10 cellular contexts compared by ENCODE assay signal in genomic region chr21:46425061-46425460, GRCh38. TPM values are rescaled to one million over a fixed set of nuclear protein-coding genes. Genes with fewer than 3 reads are reported as not detected.
DNase-seq lines count a peak whose midpoint lies in the region; ATAC-seq lines count a peak whose summit lies in the region.
"Had no signal": no experiment of that assay in that cellular context is flagged by ENCODE, and none has a peak within 500 bp of the region (broad histone marks: within the 10 kb centered on the region; RNA-seq: fewer than 3 reads in every experiment).

No MANE protein-coding gene starts in this region.

- no peaks in the 10 kb centered on the region for H3K27me3 ChIP-seq in CD4-positive, alpha-beta memory T cell (ENCODE audit: insufficient read depth, low read length)

- POLR2A ChIA-PET in CD4-positive, alpha-beta memory T cell (lab: Charles Lee; ENCODE audit: partially characterized antibody) = interaction anchor here (1.2 kb wide), 1 partner anchor 33 kb away, joined by 5 read pairs; no protein-coding TSS in a partner anchor

- H3K4me1 ChIP-seq in CD4-positive, alpha-beta memory T cell (ENCODE audit: insufficient read depth, low read length) = peaks cover 26% of the 10 kb centered on the region

- H3K4me3 ChIP-seq in CD4-positive, alpha-beta memory T cell (ENCODE audit: low read length in 2 of 2) = no peak overlapping the region

- peak in 1 of 5 donors; percentile 10 for DNase-seq in CD4-positive, alpha-beta memory T cell
- no peak for DNase-seq in activated naive CD4-positive, alpha-beta T cell treated with anti-CD3 and anti-CD28 coated beads, Interleukin-2, amount 50 U/mL, for 72 hours (ENCODE audit: low spot score in 2 of 2)
- DNase-seq in natural killer cell treated with Interleukin-12 subunit alpha and Interleukin-12 subunit beta and Interleukin-15 and Interleukin-18, amount 100 ng/mL, for 72 hours (ENCODE audit: low spot score) = no peak
- DNase-seq in GOT3 (lab: John Stamatoyannopoulos, UW) (no peak), NCI-H345 (lab: John Stamatoyannopoulos, UW) (no peak)
- DNase-seq: C1 segment of cervical spinal cord, MM.1S had no signal

- H3K4me1 Mint-ChIP-seq in CD4-positive, alpha-beta memory T cell = peaks cover 6 to 30% (median 13%) of the 10 kb centered on the region in 4 donors
- no peaks in the 10 kb centered on the region for H3K4me1 Mint-ChIP-seq in IgD-negative memory B cell
- peaks cover 13 to 18% of the 10 kb centered on the region in 2 donors for H3K4me1 Mint-ChIP-seq in natural killer cell treated with Interleukin-12 subunit alpha and Interleukin-12 subunit beta and Interleukin-15 and Interleukin-18, amount 100 ng/mL, for 72 hours (ENCODE audit: low read depth in 2 of 2)

- ATAC-seq in activated naive CD4-positive, alpha-beta T cell treated with anti-CD3 and anti-CD28 coated beads, Interleukin-2, amount 50 U/mL, for 72 hours = peak in 1 of 2 donors; percentile 10
- ATAC-seq in natural killer cell treated with Interleukin-12 subunit alpha and Interleukin-12 subunit beta and Interleukin-15 and Interleukin-18, amount 100 ng/mL, for 72 hours = peak; percentile 60 to 69
- ATAC-seq in HG03571 (IDR thresholded peaks at IDR 0.05; ENCODE audit: unreplicated experiment) (no peak), GM21717 (IDR thresholded peaks at IDR 0.05; ENCODE audit: unreplicated experiment) (no peak)

- CTCF ChIA-PET in CD4-positive, alpha-beta memory T cell (lab: Charles Lee; ENCODE audit: partially characterized antibody) = no interaction called here

- intact Hi-C loops in CD4-positive, alpha-beta memory T cell (cut with micrococcal nuclease) = no loop called here

- H3K9me3 ChIP-seq in CD4-positive, alpha-beta memory T cell (ENCODE audit: control insufficient read depth in 1 of 2, low read length in 2 of 2) = no peaks in the 10 kb centered on the region

- no peaks in the 10 kb centered on the region for H3K27me3 Mint-ChIP-seq in CD4-positive, alpha-beta memory T cell
- H3K27me3 Mint-ChIP-seq in IgD-negative memory B cell = no peaks in the 10 kb centered on the region
- H3K27me3 Mint-ChIP-seq in natural killer cell treated with Interleukin-12 subunit alpha and Interleukin-12 subunit beta and Interleukin-15 and Interleukin-18, amount 100 ng/mL, for 72 hours = no peaks in the 10 kb centered on the region

- peaks cover 24% of the 10 kb centered on the region for H3K36me3 ChIP-seq in CD4-positive, alpha-beta memory T cell (ENCODE audit: insufficient read depth, low read length)

- peaks cover 6 to 13% of the 10 kb centered on the region in 2 donors for H3K36me3 Mint-ChIP-seq in CD4-positive, alpha-beta memory T cell
- H3K36me3 Mint-ChIP-seq in IgD-negative memory B cell = peaks cover 1% of the 10 kb centered on the region
- peaks cover 4% of the 10 kb centered on the region in 2 donors for H3K36me3 Mint-ChIP-seq in activated naive CD4-positive, alpha-beta T cell treated with anti-CD3 and anti-CD28 coated beads, Interleukin-2, amount 50 U/mL, for 72 hours
- H3K36me3 Mint-ChIP-seq in natural killer cell treated with Interleukin-12 subunit alpha and Interleukin-12 subunit beta and Interleukin-15 and Interleukin-18, amount 100 ng/mL, for 72 hours = no peaks in the 10 kb centered on the region

- H3K27ac ChIP-seq in CD4-positive, alpha-beta memory T cell (ENCODE audit: low read depth, low read length) = peak overlapping the region; percentile 56

- peak overlapping the region; percentile 29 to 80 (median 69) for H3K4me3 Mint-ChIP-seq in CD4-positive, alpha-beta memory T cell
- no peak overlapping the region for H3K4me3 Mint-ChIP-seq in IgD-negative memory B cell
- peak overlapping the region; percentile 73 for H3K4me3 Mint-ChIP-seq in natural killer cell treated with Interleukin-12 subunit alpha and Interleukin-12 subunit beta and Interleukin-15 and Interleukin-18, amount 100 ng/mL, for 72 hours

- H3K9me3 Mint-ChIP-seq in CD4-positive, alpha-beta memory T cell = no peaks in the 10 kb centered on the region
- H3K9me3 Mint-ChIP-seq in IgD-negative memory B cell = no peaks in the 10 kb centered on the region
- no peaks in the 10 kb centered on the region for H3K9me3 Mint-ChIP-seq in activated naive CD4-positive, alpha-beta T cell treated with anti-CD3 and anti-CD28 coated beads, Interleukin-2, amount 50 U/mL, for 72 hours
- H3K9me3 Mint-ChIP-seq in natural killer cell treated with Interleukin-12 subunit alpha and Interleukin-12 subunit beta and Interleukin-15 and Interleukin-18, amount 100 ng/mL, for 72 hours = no peaks in the 10 kb centered on the region

- peak overlapping the region; percentile 67 to 97 (median 92) for H3K27ac Mint-ChIP-seq in CD4-positive, alpha-beta memory T cell
- peak overlapping the region; percentile 28 to 48 (median 46) for H3K27ac Mint-ChIP-seq in IgD-negative memory B cell
- peak overlapping the region; percentile 62 to 78 for H3K27ac Mint-ChIP-seq in activated naive CD4-positive, alpha-beta T cell treated with anti-CD3 and anti-CD28 coated beads, Interleukin-2, amount 50 U/mL, for 72 hours
- peak overlapping the region; percentile 76 to 83 for H3K27ac Mint-ChIP-seq in natural killer cell treated with Interleukin-12 subunit alpha and Interleukin-12 subunit beta and Interleukin-15 and Interleukin-18, amount 100 ng/mL, for 72 hours

RNA-seq across cellular contexts. Expression of gene DIP2A, which starts 33.6 kb away (rescaled TPM):
- 10 to 100 TPM; 94.6 to 95.9 TPM for total RNA-seq in CD4-positive, alpha-beta memory T cell
- polyA plus RNA-seq in CD4-positive, alpha-beta memory T cell = 10 to 100 TPM; 14.1 to 17.8 TPM
- 7.6 TPM for polyA plus RNA-seq in IgD-negative memory B cell
- 10 to 100 TPM; 42.4 to 60.1 TPM for total RNA-seq in activated naive CD4-positive, alpha-beta T cell treated with anti-CD3 and anti-CD28 coated beads, Interleukin-2, amount 50 U/mL, for 72 hours
- 10 to 100 TPM; 39.4 to 71.6 TPM for total RNA-seq in natural killer cell treated with Interleukin-12 subunit alpha and Interleukin-12 subunit beta and Interleukin-15 and Interleukin-18, amount 100 ng/mL, for 72 hours

Comparison
In these comparisons a context has a peak if more than half of its experiments do, and no peak if none do; other contexts are left out.
1. H3K4me3 Mint-ChIP-seq: peak in CD4-positive, alpha-beta memory T cell (8 of 8) and natural killer cell treated with Interleukin-12 subunit alpha and Interleukin-12 subunit beta and Interleukin-15 and Interleukin-18, amount 100 ng/mL, for 72 hours (single experiment); none in IgD-negative memory B cell (0 of 4).
2. ATAC-seq: peak in natural killer cell treated with Interleukin-12 subunit alpha and Interleukin-12 subunit beta and Interleukin-15 and Interleukin-18, amount 100 ng/mL, for 72 hours (2 of 2); none in HG03571 (single experiment) and GM21717 (single experiment).
3. Peak in every context shown above with its lines, with median percentiles within 50 percentile points of each other: H3K27ac Mint-ChIP-seq.